Comparison of ENCODE assay signal across 8 cellular contexts in the genomic region with DNA sequence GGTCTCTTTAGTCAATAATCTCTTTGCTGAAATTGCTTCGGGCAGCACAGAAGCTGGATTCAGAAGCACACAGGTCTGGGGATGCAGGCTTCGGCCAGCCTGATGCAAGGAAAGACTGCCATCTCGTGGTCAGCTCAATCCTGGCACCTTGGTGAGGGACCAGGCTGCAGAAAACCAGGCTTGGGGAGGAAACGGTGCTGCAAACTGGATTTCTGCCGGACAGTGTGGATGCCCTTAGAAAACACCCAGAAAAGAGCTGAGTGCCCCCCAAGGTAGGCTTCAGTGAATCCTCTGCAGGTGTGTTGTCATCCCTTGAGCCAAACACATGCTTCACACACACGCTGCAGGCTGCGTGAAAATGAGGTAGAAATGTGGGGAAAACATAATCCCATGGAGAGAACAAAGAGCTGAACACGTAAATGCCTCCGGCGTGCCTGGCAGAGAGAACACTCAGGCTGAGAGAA.
A peak's percentile ranks its signal among the peaks of the same experiment; 100 is the strongest.
DNase-seq lines count a peak whose midpoint lies in the region; ATAC-seq and TF ChIP-seq lines count a peak whose summit lies in the region.

No MANE protein-coding gene starts in this region.

- no peak overlapping the region for H3K27ac ChIP-seq in 22Rv1

- intact Hi-C loops in posterior cingulate gyrus (cut with DNase I), result loop anchor here (1.0 to 5.0 kb wide), 5 partner anchors 93 to 778 kb away; no protein-coding TSS in a partner anchor

- DNase-seq in GM12865 (ENCODE audit: low read depth), result peak; percentile 67
- DNase-seq in NOMO-1 treated with dmso at 0.1 percent for 144 hours (lab: John Stamatoyannopoulos, UW; ENCODE audit: unreplicated experiment), result peak; percentile 4
- DNase-seq in activated T-cell treated with anti-CD3 and anti-CD28 coated beads, Interleukin-2, amount 50 U/mL, for 48 hours, result peak; percentile 58 to 65
- peak; percentile 4 to 16 for DNase-seq in foreskin fibroblast
- peak; percentile 77 to 98 (median 87) for DNase-seq in posterior cingulate gyrus

- H3K4me3 ChIP-seq in GM12865 (ENCODE audit: low read depth, low read length) (no peak overlapping the region), foreskin fibroblast (ENCODE audit: low read depth in 1 of 2, low read length in 2 of 2) (no peak overlapping the region)

- ATAC-seq in HG03354 (IDR thresholded peaks at IDR 0.05; ENCODE audit: poor library complexity, severe bottlenecking, unreplicated experiment), result peak; percentile 84
- no peak for ATAC-seq in HG03457 (IDR thresholded peaks at IDR 0.05; ENCODE audit: unreplicated experiment)

- TF ChIP-seq CTCF in 22Rv1 (IDR thresholded peaks at IDR 0.05) (peak; percentile 89), GM12865 (IDR thresholded peaks at IDR 0.05; ENCODE audit: insufficient read depth, low read depth, low read length, missing control alignments) (peak; percentile 90), foreskin fibroblast (IDR thresholded peaks at IDR 0.05; ENCODE audit: low read depth, low read length) (peak; percentile 75)

Comparison
In these comparisons a context has a peak if more than half of its experiments do, and no peak if none do; other contexts are left out.
1. DNase-seq: peak in every context shown above with its lines; median percentile 87 in posterior cingulate gyrus; 67 in GM12865; 62 in activated T-cell treated with anti-CD3 and anti-CD28 coated beads, Interleukin-2, amount 50 U/mL, for 48 hours; 10 in foreskin fibroblast; 4 in NOMO-1 treated with dmso at 0.1 percent for 144 hours.